Comparison of ENCODE assay signal across 19 cellular contexts in genomic region chr9:4964540-4964939, GRCh38.
"Had no signal": no experiment of that assay in that cellular context is flagged by ENCODE, and none has a peak within 500 bp of the region (broad histone marks: within the 10 kb centered on the region; RNA-seq: fewer than 3 reads in every experiment).

No MANE protein-coding gene starts in this region.

- H3K27ac ChIP-seq: esophagus squamous epithelium, heart left ventricle, parathyroid adenoma, transverse colon, vagina, VCaP had no signal

- H3K9ac ChIP-seq: parathyroid adenoma had no signal

- H3K27ac Mint-ChIP-seq: naive B cell; stimulated activated memory B cell treated with anti-CD40 and anti-IgM and Interleukin-4, amounts not matched to agents 10 μg/mL and 1 μg/mL and 100 μg/mL, for 72 hours; T-cell had no signal

- H3K4me1 ChIP-seq: esophagus squamous epithelium, parathyroid adenoma, transverse colon, vagina had no signal

- H3K4me3 Mint-ChIP-seq: naive B cell; stimulated activated memory B cell treated with anti-CD40 and anti-IgM and Interleukin-4, amounts not matched to agents 10 μg/mL and 1 μg/mL and 100 μg/mL, for 72 hours; T-cell had no signal

- H3K9me3 ChIP-seq: esophagus squamous epithelium, transverse colon, vagina had no signal

- H3K36me3 ChIP-seq: esophagus squamous epithelium, heart left ventricle, transverse colon, vagina had no signal

- DNase-seq: activated CD4-positive, alpha-beta T cell treated with anti-CD3 and anti-CD28 coated beads for 1 hour; activated CD4-positive, alpha-beta T cell treated with anti-CD3 and anti-CD28 coated beads, Interleukin-2, amount 50 U/mL, for 4 hours; activated naive CD4-positive, alpha-beta T cell treated with anti-CD3 and anti-CD28 coated beads, Interleukin-2, amount 50 U/mL, for 16 hours; caudate nucleus; effector CD8-positive, alpha-beta T cell; esophagus squamous epithelium; foreskin melanocyte; heart left ventricle; left colon; naive B cell; stimulated activated CD4-positive, alpha-beta T cell treated with anti-CD3 and anti-CD28 coated beads, Interleukin-2, amount 100 ng/mL, for 48 hours; T-cell; T-helper 9 cell; transverse colon had no signal

- H3K27me3 ChIP-seq: esophagus squamous epithelium, heart left ventricle, transverse colon, vagina had no signal

- H3K4me3 ChIP-seq: esophagus squamous epithelium, heart left ventricle, lung, transverse colon, vagina had no signal

- H3K27me3 Mint-ChIP-seq: naive B cell; stimulated activated memory B cell treated with anti-CD40 and anti-IgM and Interleukin-4, amounts not matched to agents 10 μg/mL and 1 μg/mL and 100 μg/mL, for 72 hours; T-cell had no signal

- H2AFZ ChIP-seq: parathyroid adenoma had no signal
